In the genomic region with DNA sequence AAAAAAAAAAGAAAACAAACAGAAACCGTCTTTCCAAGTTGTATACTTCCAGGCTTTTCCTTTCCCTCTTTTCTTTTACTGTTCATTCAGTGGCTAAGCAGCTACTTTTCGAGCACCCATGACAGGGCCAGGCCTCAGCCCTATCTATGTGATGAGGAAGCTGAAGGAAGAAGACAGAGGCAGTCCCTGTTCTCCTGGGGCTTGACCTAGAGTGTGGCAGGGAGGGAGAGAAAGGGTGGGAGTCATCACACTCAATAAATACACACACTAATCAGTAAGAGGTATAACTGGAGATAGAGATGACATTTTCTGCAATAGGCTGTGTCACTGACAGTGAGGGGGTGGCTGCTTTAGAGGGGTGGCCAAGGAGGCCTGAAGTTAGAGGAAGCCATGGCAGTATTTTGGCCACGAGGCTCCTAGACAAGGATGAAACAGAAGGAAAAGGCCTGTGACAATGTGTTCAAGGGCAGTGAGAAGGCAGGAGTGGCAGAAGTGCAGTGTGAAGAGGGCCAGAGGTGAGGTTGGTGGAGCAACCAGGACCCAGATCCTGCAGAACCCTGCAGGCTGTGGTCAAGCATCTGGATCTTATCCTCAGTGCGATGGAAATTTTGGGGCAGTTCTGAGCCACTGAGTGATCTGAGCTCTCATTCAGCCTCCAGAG, we compare ENCODE assay signal across 1 cellular context.
TF ChIP-seq lines count a peak whose summit lies in the region.

No MANE protein-coding gene starts in this region.

TF ChIP-seq in neural cell, 6 proteins besides CTCF, POLR2A, EP300 and RAD21 (continued from another document):
- TF ChIP-seq, protein P1, sequence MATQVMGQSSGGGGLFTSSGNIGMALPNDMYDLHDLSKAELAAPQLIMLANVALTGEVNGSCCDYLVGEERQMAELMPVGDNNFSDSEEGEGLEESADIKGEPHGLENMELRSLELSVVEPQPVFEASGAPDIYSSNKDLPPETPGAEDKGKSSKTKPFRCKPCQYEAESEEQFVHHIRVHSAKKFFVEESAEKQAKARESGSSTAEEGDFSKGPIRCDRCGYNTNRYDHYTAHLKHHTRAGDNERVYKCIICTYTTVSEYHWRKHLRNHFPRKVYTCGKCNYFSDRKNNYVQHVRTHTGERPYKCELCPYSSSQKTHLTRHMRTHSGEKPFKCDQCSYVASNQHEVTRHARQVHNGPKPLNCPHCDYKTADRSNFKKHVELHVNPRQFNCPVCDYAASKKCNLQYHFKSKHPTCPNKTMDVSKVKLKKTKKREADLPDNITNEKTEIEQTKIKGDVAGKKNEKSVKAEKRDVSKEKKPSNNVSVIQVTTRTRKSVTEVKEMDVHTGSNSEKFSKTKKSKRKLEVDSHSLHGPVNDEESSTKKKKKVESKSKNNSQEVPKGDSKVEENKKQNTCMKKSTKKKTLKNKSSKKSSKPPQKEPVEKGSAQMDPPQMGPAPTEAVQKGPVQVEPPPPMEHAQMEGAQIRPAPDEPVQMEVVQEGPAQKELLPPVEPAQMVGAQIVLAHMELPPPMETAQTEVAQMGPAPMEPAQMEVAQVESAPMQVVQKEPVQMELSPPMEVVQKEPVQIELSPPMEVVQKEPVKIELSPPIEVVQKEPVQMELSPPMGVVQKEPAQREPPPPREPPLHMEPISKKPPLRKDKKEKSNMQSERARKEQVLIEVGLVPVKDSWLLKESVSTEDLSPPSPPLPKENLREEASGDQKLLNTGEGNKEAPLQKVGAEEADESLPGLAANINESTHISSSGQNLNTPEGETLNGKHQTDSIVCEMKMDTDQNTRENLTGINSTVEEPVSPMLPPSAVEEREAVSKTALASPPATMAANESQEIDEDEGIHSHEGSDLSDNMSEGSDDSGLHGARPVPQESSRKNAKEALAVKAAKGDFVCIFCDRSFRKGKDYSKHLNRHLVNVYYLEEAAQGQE (IDR thresholded peaks at IDR 0.05; ENCODE audit: borderline replicate concordance), result no peak
TF ChIP-seq in neural cell: peak in this region for 0.
